ENCODE assay signal across 15 cellular contexts in the genomic region with DNA sequence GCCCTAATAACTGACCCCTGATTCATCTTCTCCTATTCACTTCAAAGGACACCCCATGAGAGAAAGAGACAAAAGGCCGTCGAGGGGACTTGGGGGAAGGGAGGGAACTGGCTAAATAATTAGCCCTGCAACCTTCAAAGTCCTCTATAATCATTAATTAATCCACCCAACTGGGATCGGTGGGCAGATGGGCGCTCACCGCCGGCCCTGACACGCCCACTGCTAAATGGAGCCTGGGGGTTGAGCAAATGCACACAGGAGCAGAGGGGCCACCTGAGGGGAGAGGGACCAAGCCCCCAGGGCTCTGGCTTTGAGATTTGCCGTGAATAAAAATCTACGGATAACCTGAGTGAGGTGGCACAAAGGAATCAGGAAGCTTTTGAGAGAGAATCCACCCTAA.
DNase-seq lines count a peak whose midpoint lies in the region; ATAC-seq and TF ChIP-seq lines count a peak whose summit lies in the region.
"Had no signal": no experiment of that assay in that cellular context is flagged by ENCODE, and none has a peak within 500 bp of the region (broad histone marks: within the 10 kb centered on the region; RNA-seq: fewer than 3 reads in every experiment).

No MANE protein-coding gene starts in this region.

- H3K4me1 Mint-ChIP-seq in endodermal cell (peaks cover 18% of the 10 kb centered on the region), nephron progenitor cell (peaks cover 32% of the 10 kb centered on the region)
- peaks cover 24% of the 10 kb centered on the region for H3K4me1 Mint-ChIP-seq in activated T-cell treated with anti-CD3 and anti-CD28 coated beads, Interleukin-2, amount 50 U/mL, for 24 hours (ENCODE audit: low read depth)

- H3K4me3 Mint-ChIP-seq in endodermal cell, result no peak overlapping the region
- peak overlapping the region; percentile 39 for H3K4me3 Mint-ChIP-seq in nephron progenitor cell
- H3K4me3 Mint-ChIP-seq in activated T-cell treated with anti-CD3 and anti-CD28 coated beads, Interleukin-2, amount 50 U/mL, for 24 hours, result no peak overlapping the region
- H3K4me3 Mint-ChIP-seq: CD14-positive monocyte; CD8-positive, alpha-beta T cell had no signal

- H3K27me3 ChIP-seq in endodermal cell (ENCODE audit: control insufficient read depth, insufficient read depth, low read length, poor library complexity, severe bottlenecking), result no peaks in the 10 kb centered on the region

- no peaks in the 10 kb centered on the region for H3K9me3 ChIP-seq in endodermal cell (ENCODE audit: control insufficient read depth, low read length)

- H3K27me3 Mint-ChIP-seq in endodermal cell (ENCODE audit: insufficient read depth) (peaks cover 2% of the 10 kb centered on the region), nephron progenitor cell (ENCODE audit: low read depth, poor library complexity) (peaks cover 23% of the 10 kb centered on the region)
- no peaks in the 10 kb centered on the region for H3K27me3 Mint-ChIP-seq in activated T-cell treated with anti-CD3 and anti-CD28 coated beads, Interleukin-2, amount 50 U/mL, for 24 hours

- H3K27ac Mint-ChIP-seq in endodermal cell (no peak overlapping the region), nephron progenitor cell (no peak overlapping the region)
- no peak overlapping the region for H3K27ac Mint-ChIP-seq in activated T-cell treated with anti-CD3 and anti-CD28 coated beads, Interleukin-2, amount 50 U/mL, for 24 hours
- H3K27ac Mint-ChIP-seq: CD14-positive monocyte; CD8-positive, alpha-beta T cell had no signal

- ATAC-seq in GM19023 (IDR thresholded peaks at IDR 0.05; ENCODE audit: unreplicated experiment), result no peak
- ATAC-seq in activated CD4-positive, CD25-positive, alpha-beta regulatory T cell treated with anti-CD3 and anti-CD28 coated beads, Interleukin-2, amount 50 U/mL, for 24 hours, result no peak
- ATAC-seq: CD8-positive, alpha-beta T cell; HCT116 had no signal

- H3K27ac ChIP-seq in endodermal cell (ENCODE audit: low read depth, low read length), result peak overlapping the region; percentile 68
- H3K27ac ChIP-seq: 22Rv1 had no signal

- no peak overlapping the region for H3K4me3 ChIP-seq in endodermal cell (ENCODE audit: low read length)

- WGBS in endodermal cell (ENCODE audit: insufficient coverage in 1 of 2, insufficient read length in 1 of 2), 2 experiments, result 74 to 85% methylated on average over 2 to 9 of the region's 9 CpGs

- no peaks in the 10 kb centered on the region for H3K36me3 Mint-ChIP-seq in endodermal cell (ENCODE audit: low read depth)
- no peaks in the 10 kb centered on the region for H3K36me3 Mint-ChIP-seq in nephron progenitor cell (ENCODE audit: low read depth)
- H3K36me3 Mint-ChIP-seq in activated T-cell treated with anti-CD3 and anti-CD28 coated beads, Interleukin-2, amount 50 U/mL, for 24 hours (ENCODE audit: low read depth), result no peaks in the 10 kb centered on the region
- H3K36me3 Mint-ChIP-seq: CD14-positive monocyte; CD8-positive, alpha-beta T cell had no signal

- no peak for TF ChIP-seq CTCF in endodermal cell (conservative IDR thresholded peaks at IDR 0.05)
- TF ChIP-seq CTCF in nephron progenitor cell (IDR thresholded peaks at IDR 0.05), result no peak

- no peak overlapping the region for H3K9ac ChIP-seq in endodermal cell (ENCODE audit: extremely low read depth, low read length, poor library complexity, severe bottlenecking)

- no peaks in the 10 kb centered on the region for H3K4me1 ChIP-seq in endodermal cell (ENCODE audit: control insufficient read depth, insufficient read depth, low read length)

- peak; percentile 25 for DNase-seq in NCI-H2227 (lab: John Stamatoyannopoulos, UW; ENCODE audit: unreplicated experiment)
- DNase-seq in NCI-H2227 treated with DMSO at 0.1 percent for 48 hours (lab: John Stamatoyannopoulos, UW), result no peak
- no peak for DNase-seq in endodermal cell
- no peak for DNase-seq in nephron progenitor cell
- DNase-seq in activated T-cell treated with anti-CD3 and anti-CD28 coated beads, Interleukin-2, amount 50 U/mL, for 24 hours, result no peak
- no peak for DNase-seq in NCI-H2081 treated with DMSO at 0.1 percent for 48 hours (lab: John Stamatoyannopoulos, UW)
- DNase-seq: CD8-positive, alpha-beta T cell; COR-L47; DND-41; GF-D8 had no signal

- H3K9me3 Mint-ChIP-seq in endodermal cell, result peaks cover 3% of the 10 kb centered on the region
- H3K9me3 Mint-ChIP-seq in nephron progenitor cell, result peaks cover 16% of the 10 kb centered on the region
- H3K9me3 Mint-ChIP-seq in activated T-cell treated with anti-CD3 and anti-CD28 coated beads, Interleukin-2, amount 50 U/mL, for 24 hours, result no peaks in the 10 kb centered on the region
- H3K9me3 Mint-ChIP-seq: CD8-positive, alpha-beta T cell had no signal

- no peaks in the 10 kb centered on the region for H3K36me3 ChIP-seq in endodermal cell (ENCODE audit: control insufficient read depth, insufficient read depth, low read length)
